In genomic region chr16:50152386-50152806, GRCh38 we compare ENCODE assay signal across 8 cellular contexts. TPM values are rescaled to one million over a fixed set of nuclear protein-coding genes. Genes with fewer than 3 reads are reported as not detected.
DNase-seq lines count a peak whose midpoint lies in the region; ATAC-seq lines count a peak whose summit lies in the region.

No MANE protein-coding gene starts in this region.

- H3K27ac ChIP-seq in Karpas-422 (ENCODE audit: low read length) = no peak overlapping the region

- H3K4me1 Mint-ChIP-seq in activated CD4-positive, alpha-beta T cell treated with anti-CD3 and anti-CD28 coated beads, Interleukin-2, amount 10 ng/mL, durations not matched to agents 7 days and 5 days = peaks cover 42% of the 10 kb centered on the region

- peak overlapping the region; percentile 83 for H3K4me3 ChIP-seq in Karpas-422 (ENCODE audit: low read length)
- peak overlapping the region; percentile 95 for H3K4me3 ChIP-seq in mononuclear cell (ENCODE audit: low read length)

- POLR2A ChIA-PET in activated CD4-positive, alpha-beta T cell treated with anti-CD3 and anti-CD28 coated beads, Interleukin-2, amount 10 ng/mL, durations not matched to agents 7 days and 5 days (lab: Charles Lee) = interaction anchor here (0.6 to 0.9 kb wide), 2 partner anchors 15 to 18 kb away, joined by 3 to 4 read pairs; no protein-coding TSS in a partner anchor

- H3K27me3 Mint-ChIP-seq in activated CD4-positive, alpha-beta T cell treated with anti-CD3 and anti-CD28 coated beads, Interleukin-2, amount 10 ng/mL, durations not matched to agents 7 days and 5 days = no peaks in the 10 kb centered on the region

- H3K9me3 ChIP-seq in Karpas-422 (ENCODE audit: low read length) (no peaks in the 10 kb centered on the region), mononuclear cell (ENCODE audit: low read depth, low read length) (no peaks in the 10 kb centered on the region)

- CTCF ChIA-PET in activated CD4-positive, alpha-beta T cell treated with anti-CD3 and anti-CD28 coated beads, Interleukin-2, amount 10 ng/mL, durations not matched to agents 7 days and 5 days (lab: Charles Lee) = interaction anchor here (1.0 kb wide), 1 partner anchor 127 kb away, joined by 3 read pairs; the partner anchor contains the start of gene CNEP1R1

- ATAC-seq in GM21737 (IDR thresholded peaks at IDR 0.05; ENCODE audit: unreplicated experiment) = peak; percentile 48

- H2AFZ ChIP-seq in Karpas-422 (ENCODE audit: low read length) = peak overlapping the region; percentile 92

- H3K4me3 Mint-ChIP-seq in activated CD4-positive, alpha-beta T cell treated with anti-CD3 and anti-CD28 coated beads, Interleukin-2, amount 10 ng/mL, durations not matched to agents 7 days and 5 days = peak overlapping the region; percentile 90

- H3K4me2 ChIP-seq in Karpas-422 (ENCODE audit: low read depth, low read length, poor library complexity, severe bottlenecking) = peak overlapping the region; percentile 99

- peaks cover 19% of the 10 kb centered on the region for H3K36me3 Mint-ChIP-seq in activated CD4-positive, alpha-beta T cell treated with anti-CD3 and anti-CD28 coated beads, Interleukin-2, amount 10 ng/mL, durations not matched to agents 7 days and 5 days (ENCODE audit: low read depth)

- in situ Hi-C loops in G401 (cut with HindIII; ENCODE audit: low sequenced_read_pairs) = no loop called here

- H3K9me2 ChIP-seq in Karpas-422 (replicated peaks; ENCODE audit: insufficient read depth, low read length) = no peaks in the 10 kb centered on the region

- H3K27me3 ChIP-seq in Karpas-422 (ENCODE audit: low read length) (no peaks in the 10 kb centered on the region), mononuclear cell (ENCODE audit: insufficient read depth, low read length) (no peaks in the 10 kb centered on the region)

- H3K36me3 ChIP-seq in Karpas-422 (ENCODE audit: insufficient read depth, low read length) = no peaks in the 10 kb centered on the region

- peaks cover 23% of the 10 kb centered on the region; the same call in 1 of the 2 replicates for H4K20me1 ChIP-seq in Karpas-422 (ENCODE audit: insufficient read depth, low read depth, low read length)

- H3K4me1 ChIP-seq in Karpas-422 (ENCODE audit: low read length) = peaks cover 32% of the 10 kb centered on the region
- H3K4me1 ChIP-seq in mononuclear cell (ENCODE audit: insufficient read depth, low read length) = peaks cover 39% of the 10 kb centered on the region

- peak overlapping the region; percentile 90 for H3K9ac ChIP-seq in Karpas-422 (ENCODE audit: low read length)

- H3K79me2 ChIP-seq in Karpas-422 (ENCODE audit: low read length) = peaks cover 11% of the 10 kb centered on the region

- H3K9me3 Mint-ChIP-seq in activated CD4-positive, alpha-beta T cell treated with anti-CD3 and anti-CD28 coated beads, Interleukin-2, amount 10 ng/mL, durations not matched to agents 7 days and 5 days = no peaks in the 10 kb centered on the region

- H3K27ac Mint-ChIP-seq in activated CD4-positive, alpha-beta T cell treated with anti-CD3 and anti-CD28 coated beads, Interleukin-2, amount 10 ng/mL, durations not matched to agents 7 days and 5 days = peak overlapping the region; percentile 99

- DNase-seq in G401 (ENCODE audit: low spot score) = peak; percentile 63
- no peak for DNase-seq in Karpas-422
- peak; percentile 83 for DNase-seq in activated CD4-positive, alpha-beta T cell treated with anti-CD3 and anti-CD28 coated beads, Interleukin-2, amount 10 ng/mL, durations not matched to agents 7 days and 5 days
- DNase-seq in dermis blood vessel endothelial cell = peak; percentile 49
- peak; percentile 85 for DNase-seq in stimulated activated CD8-positive, alpha-beta memory T cell treated with anti-CD3 and anti-CD28 coated beads, Interleukin-4, amount 100 ng/mL, for 48 hours
- no peak for DNase-seq in DMS153 (lab: John Stamatoyannopoulos, UW)

RNA-seq across cellular contexts. Expression of gene TENT4B, which starts 0.7 kb away (rescaled TPM):
- 5.8 and 9.2 TPM in 2 replicates for total RNA-seq in G401 (2014; rRNA removed; shearing (Covaris generic))
- total RNA-seq in Karpas-422 (2014; rRNA removed; shearing (Covaris generic); ENCODE audit: low replicate concordance) = 2.5 and 5.2 TPM in 2 replicates
- 10 to 100 TPM; 20.4 to 21.4 TPM for total RNA-seq in activated CD4-positive, alpha-beta T cell treated with anti-CD3 and anti-CD28 coated beads, Interleukin-2, amount 10 ng/mL, durations not matched to agents 7 days and 5 days
- 11.9 and 13.1 TPM in 2 replicates for total RNA-seq in dermis blood vessel endothelial cell
- total RNA-seq in mononuclear cell = 38.7 TPM

Comparison
In these comparisons a context has a peak if more than half of its experiments do, and no peak if none do; other contexts are left out.
1. DNase-seq: peak in G401 (single experiment), activated CD4-positive, alpha-beta T cell treated with anti-CD3 and anti-CD28 coated beads, Interleukin-2, amount 10 ng/mL, durations not matched to agents 7 days and 5 days (single experiment), dermis blood vessel endothelial cell (single experiment) and stimulated activated CD8-positive, alpha-beta memory T cell treated with anti-CD3 and anti-CD28 coated beads, Interleukin-4, amount 100 ng/mL, for 48 hours (single experiment); none in Karpas-422 (single experiment) and DMS153 (single experiment).